In the genomic region with DNA sequence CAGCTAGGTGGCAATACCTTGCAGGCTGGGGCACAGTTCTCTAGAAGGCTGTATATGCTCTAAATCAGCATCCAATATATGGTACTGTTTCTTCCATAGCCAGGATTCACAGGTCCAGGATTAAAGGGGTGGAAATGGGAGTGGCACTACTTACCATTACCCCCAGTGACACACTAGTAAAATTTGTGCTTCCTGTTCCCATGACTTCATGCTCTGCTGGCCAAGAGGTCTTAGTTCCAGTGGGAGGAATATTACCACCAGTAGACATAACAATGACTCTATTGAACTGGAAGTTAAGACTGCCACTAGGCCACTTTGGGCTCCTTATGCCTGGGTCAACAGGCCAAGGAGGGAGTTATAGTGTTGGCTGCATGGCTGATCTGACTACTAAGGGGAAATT, we compare ENCODE assay signal across 27 cellular contexts.
DNase-seq lines count a peak whose midpoint lies in the region; ATAC-seq, FAIRE-seq and TF ChIP-seq lines count a peak whose summit lies in the region.
"Had no signal": no experiment of that assay in that cellular context is flagged by ENCODE, and none has a peak within 500 bp of the region (broad histone marks: within the 10 kb centered on the region; RNA-seq: fewer than 3 reads in every experiment).

No MANE protein-coding gene starts in this region.

- POLR2A ChIA-PET in naive thymus-derived CD8-positive, alpha-beta T cell (lab: Charles Lee) = no interaction called here
- POLR2A ChIA-PET in activated CD4-positive, alpha-beta T cell treated with anti-CD3 and anti-CD28 coated beads for 36 hours (lab: Charles Lee) = no interaction called here
- POLR2A ChIA-PET in HepG2 (lab: Yijun Ruan, JAX) = no interaction called here

- no peaks in the 10 kb centered on the region for H3K36me3 Mint-ChIP-seq in astrocyte (ENCODE audit: low read depth, unreplicated experiment)
- H3K36me3 Mint-ChIP-seq in naive thymus-derived CD8-positive, alpha-beta T cell = no peaks in the 10 kb centered on the region
- no peaks in the 10 kb centered on the region for H3K36me3 Mint-ChIP-seq in activated CD4-positive, alpha-beta T cell treated with anti-CD3 and anti-CD28 coated beads for 36 hours (ENCODE audit: low read depth)
- H3K36me3 Mint-ChIP-seq: brain; CD4-positive, CD25-positive, alpha-beta regulatory T cell; mesothelial cell of epicardium; neural progenitor cell had no signal

- no peaks in the 10 kb centered on the region for H3K27me3 Mint-ChIP-seq in astrocyte (ENCODE audit: low read depth, unreplicated experiment)
- H3K27me3 Mint-ChIP-seq in naive thymus-derived CD8-positive, alpha-beta T cell = peaks cover 0 to 15% (median 5%) of the 10 kb centered on the region in 5 donors
- H3K27me3 Mint-ChIP-seq in activated CD4-positive, alpha-beta T cell treated with anti-CD3 and anti-CD28 coated beads for 36 hours = peaks cover 2% of the 10 kb centered on the region

- ATAC-seq in naive thymus-derived CD8-positive, alpha-beta T cell = no peak
- ATAC-seq in activated CD4-positive, CD25-positive, alpha-beta regulatory T cell treated with anti-CD3 and anti-CD28 coated beads, Interleukin-2, amount 50 U/mL, for 24 hours = no peak
- no peak for ATAC-seq in activated CD4-positive, alpha-beta T cell treated with anti-CD3 and anti-CD28 coated beads for 36 hours
- no peak for ATAC-seq in HepG2
- ATAC-seq: activated naive CD4-positive, alpha-beta T cell treated with anti-CD3 and anti-CD28 coated beads, Interleukin-2, amount 50 U/mL, for 72 hours; psoas muscle had no signal

- no peaks in the 10 kb centered on the region for H3K9me3 ChIP-seq in astrocyte (ENCODE audit: insufficient read depth, low read depth, low read length)
- H3K9me3 ChIP-seq in HepG2 (ENCODE audit: low read length) = no peaks in the 10 kb centered on the region
- H3K9me3 ChIP-seq: psoas muscle, spleen, thoracic aorta had no signal

- in situ Hi-C loops in ACHN (cut with HindIII; ENCODE audit: low pct_ligation_motif_present, low pct_unique_long_range_greater_than_20kb, low sequenced_read_pairs) = no loop called here
- in situ Hi-C loops in HepG2 (cut with HindIII; ENCODE audit: extremely low pct_ligation_motif_present, low pct_unique_long_range_greater_than_20kb) = no loop called here

- H3K27ac ChIP-seq in astrocyte (ENCODE audit: low read depth, low read length) (no peak overlapping the region), HepG2 (ENCODE audit: extremely low read length, insufficient read depth, low read length) (no peak overlapping the region)
- H3K27ac ChIP-seq: neural progenitor cell, psoas muscle, spleen, thoracic aorta had no signal

- H2AFZ ChIP-seq in astrocyte (ENCODE audit: low read depth, low read length) (no peak overlapping the region), HepG2 (ENCODE audit: low read length) (no peak overlapping the region)
- H2AFZ ChIP-seq: neural progenitor cell had no signal

- no peak overlapping the region for H3K4me3 ChIP-seq in astrocyte (ENCODE audit: insufficient read depth, low read depth, low read length)
- H3K4me3 ChIP-seq in HepG2 (replicated peaks in 1 of 3; ENCODE audit: insufficient read depth in 1 of 3, low read depth in 2 of 3, low read length in 3 of 3) = no peak overlapping the region
- H3K4me3 ChIP-seq: neural progenitor cell, psoas muscle, spleen, thoracic aorta had no signal

- H3K4me1 ChIP-seq in astrocyte (ENCODE audit: insufficient read depth, low read length) = peaks cover 12% of the 10 kb centered on the region
- H3K4me1 ChIP-seq in HepG2 (ENCODE audit: insufficient read depth, low read length) = peaks cover 55% of the 10 kb centered on the region
- H3K4me1 ChIP-seq: psoas muscle, spleen had no signal

- CTCF ChIA-PET in activated CD4-positive, alpha-beta T cell treated with anti-CD3 and anti-CD28 coated beads for 36 hours (lab: Charles Lee) = interaction anchor here (1.4 to 3.0 kb wide), 2 partner anchors 11 to 282 kb away, joined by 3 to 12 read pairs; no protein-coding TSS in a partner anchor
- CTCF ChIA-PET in HepG2 (lab: Yijun Ruan, JAX; ENCODE audit: low intra/inter-chr PET ratio, low total read pairs) = no interaction called here

- peaks cover 31% of the 10 kb centered on the region for H3K4me1 Mint-ChIP-seq in astrocyte (ENCODE audit: low read depth, unreplicated experiment)
- H3K4me1 Mint-ChIP-seq in naive thymus-derived CD8-positive, alpha-beta T cell = peaks cover 0 to 6% (median 2%) of the 10 kb centered on the region in 4 donors
- H3K4me1 Mint-ChIP-seq in activated CD4-positive, alpha-beta T cell treated with anti-CD3 and anti-CD28 coated beads for 36 hours = peaks cover 22% of the 10 kb centered on the region
- H3K4me1 Mint-ChIP-seq: brain had no signal

- peak overlapping the region; percentile 75 for H3K4me3 Mint-ChIP-seq in astrocyte (ENCODE audit: unreplicated experiment)
- no peak overlapping the region for H3K4me3 Mint-ChIP-seq in naive thymus-derived CD8-positive, alpha-beta T cell
- no peak overlapping the region for H3K4me3 Mint-ChIP-seq in activated CD4-positive, alpha-beta T cell treated with anti-CD3 and anti-CD28 coated beads for 36 hours
- H3K4me3 Mint-ChIP-seq: activated T-cell treated with anti-CD3 and anti-CD28 coated beads, Interleukin-2, amount 50 U/mL, for 72 hours; brain; CD4-positive, CD25-positive, alpha-beta regulatory T cell; H9; mesothelial cell of epicardium; neural progenitor cell had no signal

- H3K27me3 ChIP-seq in astrocyte (ENCODE audit: insufficient read depth, low read length) (no peaks in the 10 kb centered on the region), HepG2 (ENCODE audit: control insufficient read depth in 1 of 2, insufficient read depth in 2 of 2, low read length in 2 of 2) (no peaks in the 10 kb centered on the region)
- H3K27me3 ChIP-seq: neural progenitor cell, spleen had no signal

- peak overlapping the region; percentile 73 for H3K27ac Mint-ChIP-seq in astrocyte (ENCODE audit: unreplicated experiment)
- H3K27ac Mint-ChIP-seq in naive thymus-derived CD8-positive, alpha-beta T cell = no peak overlapping the region
- H3K27ac Mint-ChIP-seq in activated CD4-positive, alpha-beta T cell treated with anti-CD3 and anti-CD28 coated beads for 36 hours = no peak overlapping the region
- H3K27ac Mint-ChIP-seq: activated naive CD4-positive, alpha-beta T cell treated with anti-CD3 and anti-CD28 coated beads, Interleukin-2, amount 50 U/mL, for 72 hours; activated T-cell treated with anti-CD3 and anti-CD28 coated beads, Interleukin-2, amount 50 U/mL, for 72 hours; brain; CD4-positive, CD25-positive, alpha-beta regulatory T cell; H9; mesothelial cell of epicardium; neural progenitor cell had no signal

- H3K9ac ChIP-seq in astrocyte (ENCODE audit: low read length) = no peak overlapping the region
- H3K9ac ChIP-seq in HepG2 (ENCODE audit: insufficient read depth, low read depth, low read length) = no peak overlapping the region
- H3K9ac ChIP-seq: neural progenitor cell had no signal

- FAIRE-seq in astrocyte (lab: Jason Lieb, UNC) (no peak), HepG2 (lab: Jason Lieb, UNC) (no peak)
- FAIRE-seq: A204.1 had no signal

- H3K4me2 ChIP-seq in astrocyte (ENCODE audit: low read length) (no peak overlapping the region), HepG2 (ENCODE audit: low read depth, low read length) (no peak overlapping the region)
- H3K4me2 ChIP-seq: neural progenitor cell had no signal

- H4K20me1 ChIP-seq in astrocyte (ENCODE audit: insufficient read depth, low read length) (no peaks in the 10 kb centered on the region), HepG2 (ENCODE audit: insufficient read depth, low read length) (no peaks in the 10 kb centered on the region)

- H3K79me2 ChIP-seq in astrocyte (ENCODE audit: insufficient read depth, low read length) = no peaks in the 10 kb centered on the region
- no peaks in the 10 kb centered on the region for H3K79me2 ChIP-seq in HepG2 (ENCODE audit: insufficient read depth, low read length)

- TF ChIP-seq EP300 in HepG2 (IDR thresholded peaks at IDR 0.05; ENCODE audit: low read depth in 2 of 2, low read length in 2 of 2) = no peak
- no peak for TF ChIP-seq EP300 in HepG2 (CRISPR knock-in tag; IDR thresholded peaks at IDR 0.05; ENCODE audit: borderline replicate concordance)

- BruUV-seq in HepG2 (replicated peaks; lab: Mats Ljungman, UMichigan) = no TSS peak

- H3K36me3 ChIP-seq in astrocyte (ENCODE audit: insufficient read depth, low read length) (no peaks in the 10 kb centered on the region), HepG2 (replicated peaks in 1 of 2; ENCODE audit: control insufficient read depth in 1 of 2, insufficient read depth in 2 of 2, low read length in 2 of 2) (no peaks in the 10 kb centered on the region)
- H3K36me3 ChIP-seq: neural progenitor cell, spleen, thoracic aorta had no signal

- no peak for TF ChIP-seq CTCF in astrocyte (IDR thresholded peaks at IDR 0.05; ENCODE audit: insufficient read depth, low read depth, low read length)
- TF ChIP-seq CTCF in HepG2 (CRISPR knock-in tag; IDR thresholded peaks at IDR 0.05) = no peak

- DNase-seq in ACHN (peak; percentile 73), HK-2 (ENCODE audit: unreplicated experiment) (peak; percentile 19), astrocyte (ENCODE audit: low read depth) (peak; percentile 29), glomerular visceral epithelial cell (ENCODE audit: extremely low spot score) (peak; percentile 55), HepG2 (ENCODE audit: low spot score) (no peak)
- no peak for DNase-seq in naive thymus-derived CD8-positive, alpha-beta T cell
- DNase-seq in activated CD4-positive, alpha-beta T cell treated with anti-CD3 and anti-CD28 coated beads for 36 hours = no peak
- DNase-seq: activated CD4-positive, CD25-positive, alpha-beta regulatory T cell; activated T-cell treated with anti-CD3 and anti-CD28 coated beads, Interleukin-2, amount 50 U/mL, for 72 hours; CD4-positive, CD25-positive, alpha-beta regulatory T cell; cortex of kidney; DMS79; H9; left cardiac atrium; NCI-H2029 treated with DMSO at 0.1 percent for 48 hours; NCI-H524; psoas muscle; SIG-M5; spleen; T-helper 2 cell had no signal

- intact Hi-C loops in activated CD4-positive, alpha-beta T cell treated with anti-CD3 and anti-CD28 coated beads for 36 hours (cut with DNase I, micrococcal nuclease) = no loop called here
- intact Hi-C loops in HepG2 (cut with micrococcal nuclease; ENCODE audit: unreplicated experiment) = no loop called here

- no peak for TF ChIP-seq POLR2A in HepG2 (IDR thresholded peaks at IDR 0.05; ENCODE audit: insufficient read depth in 1 of 2, low read depth in 2 of 2, low read length in 2 of 2)

- no peak for TF ChIP-seq RAD21 in HepG2 (CRISPR knock-in tag; IDR thresholded peaks at IDR 0.05)

- H3K9me3 Mint-ChIP-seq in astrocyte (ENCODE audit: unreplicated experiment) = no peaks in the 10 kb centered on the region
- no peaks in the 10 kb centered on the region for H3K9me3 Mint-ChIP-seq in naive thymus-derived CD8-positive, alpha-beta T cell
- no peaks in the 10 kb centered on the region for H3K9me3 Mint-ChIP-seq in activated CD4-positive, alpha-beta T cell treated with anti-CD3 and anti-CD28 coated beads for 36 hours (ENCODE audit: low read depth)
- H3K9me3 Mint-ChIP-seq: activated T-cell treated with anti-CD3 and anti-CD28 coated beads, Interleukin-2, amount 50 U/mL, for 72 hours; H9; mesothelial cell of epicardium had no signal

TF ChIP-seq in HepG2, 621 proteins besides CTCF, POLR2A, EP300 and RAD21 (continues in another document):
- TF ChIP-seq ZZZ3 (CRISPR knock-in tag; IDR thresholded peaks at IDR 0.05; ENCODE audit: borderline replicate concordance) (no peak), ZFP37 (CRISPR knock-in tag; IDR thresholded peaks at IDR 0.05; ENCODE audit: borderline replicate concordance) (no peak), ASH2L (IDR thresholded peaks at IDR 0.05; ENCODE audit: insufficient read length, low read depth, low read length) (no peak)

Comparison
In these comparisons a context has a peak if more than half of its experiments do, and no peak if none do; other contexts are left out.
1. DNase-seq: peak in ACHN (single experiment), HK-2 (single experiment), astrocyte (single experiment) and glomerular visceral epithelial cell (single experiment); none in naive thymus-derived CD8-positive, alpha-beta T cell (0 of 10), activated CD4-positive, alpha-beta T cell treated with anti-CD3 and anti-CD28 coated beads for 36 hours (single experiment) and HepG2 (single experiment).